Comparison of ENCODE assay signal across 8 cellular contexts in the genomic region with DNA sequence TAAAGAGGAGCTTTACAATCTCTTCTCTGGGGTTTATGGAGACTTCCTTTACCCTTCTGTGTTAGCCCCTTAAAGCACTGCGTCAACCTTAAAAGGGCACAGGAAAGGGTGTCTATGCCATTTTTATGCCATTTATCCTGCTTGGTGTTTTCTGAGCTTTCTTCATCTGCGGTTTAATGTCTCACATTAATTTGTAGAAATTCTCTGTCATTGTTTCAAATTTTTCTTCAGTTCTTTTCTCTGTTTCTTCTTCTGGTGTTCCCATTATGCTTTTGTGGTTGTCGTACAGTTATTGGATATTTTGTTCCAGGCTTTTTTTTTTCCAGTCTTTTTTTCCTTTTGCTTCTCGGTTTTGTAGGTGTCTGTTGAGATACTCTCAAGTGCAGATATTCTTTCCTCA.
"Had no signal": no experiment of that assay in that cellular context is flagged by ENCODE, and none has a peak within 500 bp of the region (broad histone marks: within the 10 kb centered on the region; RNA-seq: fewer than 3 reads in every experiment).

No MANE protein-coding gene starts in this region.

- DNase-seq: GM23248, GOT3, H7, KG1 had no signal

- H3K4me3 ChIP-seq: GM23248, HAP-1 had no signal

- H3K9ac ChIP-seq: GM23248 had no signal

- ATAC-seq: HCT116, HepG2 had no signal

- H2AFZ ChIP-seq: GM23248 had no signal

- FAIRE-seq: HepG2 had no signal

- H3K9me3 ChIP-seq: HAP-1 had no signal

- H3K36me3 ChIP-seq: HAP-1 had no signal

- H3K27ac ChIP-seq: GM23248, HL-60 had no signal
